ENCODE assay signal across 15 cellular contexts in the genomic region with DNA sequence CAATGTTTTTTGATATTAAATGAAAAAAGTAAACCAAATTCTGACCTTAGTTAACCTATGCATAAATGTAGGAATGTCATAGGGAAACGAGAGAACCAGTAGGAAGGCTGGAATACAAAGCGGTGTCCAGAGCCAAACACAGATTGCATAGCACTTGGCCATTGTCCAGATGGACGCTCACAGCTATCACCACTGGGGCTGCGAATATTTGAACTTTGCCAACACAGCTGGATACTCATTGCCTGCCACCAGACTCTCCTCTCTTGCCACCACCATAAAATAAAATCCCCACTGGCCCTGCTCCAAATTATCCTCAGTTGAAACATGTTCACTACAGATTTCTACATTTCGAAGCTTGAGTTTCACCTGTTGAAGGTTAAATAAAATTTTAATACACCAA.
A peak's percentile ranks its signal among the peaks of the same experiment; 100 is the strongest.
DNase-seq lines count a peak whose midpoint lies in the region; ATAC-seq and TF ChIP-seq lines count a peak whose summit lies in the region.
"Had no signal": no experiment of that assay in that cellular context is flagged by ENCODE, and none has a peak within 500 bp of the region (broad histone marks: within the 10 kb centered on the region; RNA-seq: fewer than 3 reads in every experiment).

No MANE protein-coding gene starts in this region.

- TF ChIP-seq CTCF in choroid plexus epithelial cell (conservative IDR thresholded peaks at IDR 0.05; ENCODE audit: low read depth, low read length): no peak

- no peaks in the 10 kb centered on the region for H3K9me3 Mint-ChIP-seq in activated T-cell treated with anti-CD3 and anti-CD28 coated beads, Interleukin-2, amount 50 U/mL, for 24 hours

- H3K4ac ChIP-seq in neuronal stem cell (ENCODE audit: low read length): no peak overlapping the region

- no peak overlapping the region for H3K18ac ChIP-seq in neuronal stem cell (ENCODE audit: low read length)

- no peak for ATAC-seq in HG02973 (IDR thresholded peaks at IDR 0.05; ENCODE audit: unreplicated experiment)
- ATAC-seq: activated naive CD4-positive, alpha-beta T cell treated with anti-CD3 and anti-CD28 coated beads, Interleukin-2, amount 50 U/mL, for 72 hours had no signal

- no peak overlapping the region for H2AFZ ChIP-seq in neuronal stem cell (ENCODE audit: low read length)

- no peak overlapping the region for H4K91ac ChIP-seq in neuronal stem cell (ENCODE audit: low read depth, low read length, poor library complexity)

- no peaks in the 10 kb centered on the region for H3K9me3 ChIP-seq in neuronal stem cell (replicated peaks in 1 of 2; ENCODE audit: control insufficient read depth in 2 of 2, insufficient read depth in 1 of 2, low read depth in 1 of 2, low read length in 2 of 2)
- H3K9me3 ChIP-seq: vagina had no signal

- no peaks in the 10 kb centered on the region for H3K4me1 ChIP-seq in neuronal stem cell (ENCODE audit: control insufficient read depth in 2 of 2, insufficient read depth in 1 of 2, low read depth in 1 of 2, low read length in 2 of 2)

- H3K79me1 ChIP-seq in neuronal stem cell (ENCODE audit: low read depth, low read length): no peaks in the 10 kb centered on the region

- H2AK5ac ChIP-seq in neuronal stem cell (ENCODE audit: low read depth, low read length): no peak overlapping the region

- H3K27ac Mint-ChIP-seq in activated T-cell treated with anti-CD3 and anti-CD28 coated beads, Interleukin-2, amount 50 U/mL, for 24 hours: no peak overlapping the region
- H3K27ac Mint-ChIP-seq: activated naive CD4-positive, alpha-beta T cell treated with anti-CD3 and anti-CD28 coated beads, Interleukin-2, amount 50 U/mL, for 72 hours; CD4-positive, alpha-beta memory T cell had no signal

- H3K4me3 ChIP-seq in choroid plexus epithelial cell (ENCODE audit: low read depth, low read length) (no peak overlapping the region), neuronal stem cell (ENCODE audit: low read length in 2 of 2) (no peak overlapping the region)
- H3K4me3 ChIP-seq: vagina had no signal

- H3K27me3 ChIP-seq in neuronal stem cell (ENCODE audit: control insufficient read depth in 3 of 3, insufficient read depth in 3 of 3, low read depth in 1 of 3, low read length in 3 of 3): no peaks in the 10 kb centered on the region
- H3K27me3 ChIP-seq: vagina had no signal

- no peak overlapping the region for H2BK15ac ChIP-seq in neuronal stem cell (ENCODE audit: low read length)

- no peaks in the 10 kb centered on the region for H3K36me3 Mint-ChIP-seq in activated T-cell treated with anti-CD3 and anti-CD28 coated beads, Interleukin-2, amount 50 U/mL, for 24 hours (ENCODE audit: low read depth)
- H3K36me3 Mint-ChIP-seq: activated naive CD4-positive, alpha-beta T cell treated with anti-CD3 and anti-CD28 coated beads, Interleukin-2, amount 50 U/mL, for 72 hours; CD4-positive, alpha-beta memory T cell had no signal

- H3K4me2 ChIP-seq in neuronal stem cell (ENCODE audit: insufficient read depth, low read length, poor library complexity, severe bottlenecking): no peak overlapping the region

- H3K36me3 ChIP-seq in neuronal stem cell (replicated peaks in 1 of 2; ENCODE audit: control insufficient read depth in 2 of 2, insufficient read depth in 2 of 2, low read length in 2 of 2): no peaks in the 10 kb centered on the region
- H3K36me3 ChIP-seq: vagina had no signal

- H3K4me1 Mint-ChIP-seq in activated T-cell treated with anti-CD3 and anti-CD28 coated beads, Interleukin-2, amount 50 U/mL, for 24 hours (ENCODE audit: low read depth): no peaks in the 10 kb centered on the region
- H3K4me1 Mint-ChIP-seq: CD4-positive, alpha-beta memory T cell had no signal

- no peak overlapping the region for H3K14ac ChIP-seq in neuronal stem cell (ENCODE audit: low read length)

- DNase-seq in NCI-H748 (lab: John Stamatoyannopoulos, UW; ENCODE audit: unreplicated experiment) (peak; percentile 49), NCI-H748 treated with DMSO at 0.1 percent for 48 hours (lab: John Stamatoyannopoulos, UW) (no peak), choroid plexus epithelial cell (ENCODE audit: low read depth) (peak; percentile 75), iPS-NIHi11 (ENCODE audit: low spot score) (peak; percentile 12), superior temporal gyrus (ENCODE audit: extremely low spot score) (peak; percentile 79), neuronal stem cell (ENCODE audit: low spot score) (no peak)
- DNase-seq in activated T-cell treated with anti-CD3 and anti-CD28 coated beads, Interleukin-2, amount 50 U/mL, for 24 hours: no peak
- DNase-seq: CD4-positive, alpha-beta memory T cell; central memory CD4-positive, alpha-beta T cell; small intestine; stimulated activated naive CD4-positive, alpha-beta T cell treated with Interleukin-2 at 50 U/mL for 16 hours; T-helper 1 cell had no signal

- H3K9ac ChIP-seq in neuronal stem cell (ENCODE audit: low read depth, low read length, poor library complexity): no peak overlapping the region

- no CpG with 5 or more reads among the region's 5 CpGs for WGBS in neuronal stem cell (ENCODE audit: extremely low coverage in 2 of 2, insufficient read length in 2 of 2, insufficient replicate concordance in 1 of 2), 2 donors

- H2BK5ac ChIP-seq in neuronal stem cell (ENCODE audit: low read length): no peak overlapping the region

- no peak overlapping the region for H3K4me3 Mint-ChIP-seq in activated T-cell treated with anti-CD3 and anti-CD28 coated beads, Interleukin-2, amount 50 U/mL, for 24 hours
- H3K4me3 Mint-ChIP-seq: CD4-positive, alpha-beta memory T cell had no signal

- no peak overlapping the region for H4K8ac ChIP-seq in neuronal stem cell (ENCODE audit: low read depth, low read length)

- H3K27ac ChIP-seq in neuronal stem cell (replicated peaks; ENCODE audit: low read length): no peak overlapping the region
- H3K27ac ChIP-seq: vagina had no signal

- H3K27me3 Mint-ChIP-seq in activated T-cell treated with anti-CD3 and anti-CD28 coated beads, Interleukin-2, amount 50 U/mL, for 24 hours: no peaks in the 10 kb centered on the region
- H3K27me3 Mint-ChIP-seq: CD4-positive, alpha-beta memory T cell had no signal

- H3K23ac ChIP-seq in neuronal stem cell (ENCODE audit: low read depth, low read length, poor library complexity): no peak overlapping the region

- no peak overlapping the region for H2BK120ac ChIP-seq in neuronal stem cell (ENCODE audit: low read depth, low read length)

- H2BK12ac ChIP-seq in neuronal stem cell (ENCODE audit: low read length): no peak overlapping the region

Comparison
In these comparisons a context has a peak if more than half of its experiments do, and no peak if none do; other contexts are left out.
1. DNase-seq: peak in NCI-H748 (single experiment), choroid plexus epithelial cell (single experiment), iPS-NIHi11 (single experiment) and superior temporal gyrus (single experiment); none in NCI-H748 treated with DMSO at 0.1 percent for 48 hours (single experiment), activated T-cell treated with anti-CD3 and anti-CD28 coated beads, Interleukin-2, amount 50 U/mL, for 24 hours (single experiment) and neuronal stem cell (single experiment).